10 cellular contexts compared by ENCODE assay signal in the genomic region with DNA sequence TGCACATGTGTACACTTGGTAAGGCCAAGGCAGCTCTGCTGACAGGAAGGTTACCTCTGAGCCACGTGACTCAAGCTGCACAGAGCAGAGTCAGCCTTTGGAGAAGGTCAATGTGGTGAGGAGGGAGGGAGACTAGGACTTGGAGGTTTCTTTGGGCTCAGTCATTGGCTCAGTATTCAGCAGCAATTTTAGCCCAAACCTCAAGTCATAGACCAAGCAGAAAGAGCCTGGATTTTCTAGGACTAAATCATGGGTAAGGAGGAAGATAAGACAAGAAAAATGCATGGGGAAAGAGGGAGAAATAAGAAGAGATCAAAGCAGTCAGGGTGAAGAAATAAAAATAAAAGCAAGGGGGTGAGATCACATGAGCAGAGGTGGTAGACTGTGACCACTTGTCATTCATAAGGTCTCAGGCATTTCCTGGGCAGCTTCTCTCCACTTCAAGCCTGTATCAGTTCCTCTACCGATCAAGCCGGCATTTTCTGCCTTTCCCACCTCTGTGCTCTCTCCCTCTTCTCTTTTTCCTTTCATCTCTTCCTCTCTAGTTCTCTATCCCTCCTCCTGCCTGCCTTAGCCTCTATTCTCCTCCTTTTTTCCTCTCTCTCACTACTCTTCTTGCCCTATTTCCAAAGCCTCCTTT. TPM values are rescaled to one million over a fixed set of nuclear protein-coding genes. Genes with fewer than 3 reads are reported as not detected.
A peak's percentile ranks its signal among the peaks of the same experiment; 100 is the strongest.
DNase-seq lines count a peak whose midpoint lies in the region; ATAC-seq lines count a peak whose summit lies in the region.
"Had no signal": no experiment of that assay in that cellular context is flagged by ENCODE, and none has a peak within 500 bp of the region (broad histone marks: within the 10 kb centered on the region; RNA-seq: fewer than 3 reads in every experiment).

No MANE protein-coding gene starts in this region.

- peaks cover 23 to 36% of the 10 kb centered on the region in 2 donors for H3K4me1 Mint-ChIP-seq in immature natural killer cell

- no peaks in the 10 kb centered on the region for H3K36me3 Mint-ChIP-seq in immature natural killer cell
- H3K36me3 Mint-ChIP-seq: naive thymus-derived CD8-positive, alpha-beta T cell had no signal

- H3K9me3 Mint-ChIP-seq in immature natural killer cell: no peaks in the 10 kb centered on the region
- H3K9me3 Mint-ChIP-seq: naive thymus-derived CD8-positive, alpha-beta T cell had no signal

- DNase-seq in immature natural killer cell (peak; percentile 69 to 76 (median 76)), hippocampal formation (lab: John Stamatoyannopoulos, UW) (no peak), NCI-H1092 (lab: John Stamatoyannopoulos, UW) (no peak), HUDEP-2 (lab: John Stamatoyannopoulos, UW; ENCODE audit: unreplicated experiment in 76 of 76) (no peak)
- DNase-seq in stimulated activated CD4-positive, alpha-beta T cell treated with anti-CD3 and anti-CD28 coated beads, Interleukin-4, amount 100 ng/mL, for 24 hours: no peak

- H3K4me3 Mint-ChIP-seq in immature natural killer cell: peak overlapping the region; percentile 48 to 78 (median 63)

- peak overlapping the region; percentile 20 to 99 (median 98) for H3K27ac Mint-ChIP-seq in immature natural killer cell

- ATAC-seq in GM18511 (IDR thresholded peaks at IDR 0.05; ENCODE audit: unreplicated experiment): peak; percentile 91
- peak; percentile 84 for ATAC-seq in GM21447 (IDR thresholded peaks at IDR 0.05; ENCODE audit: unreplicated experiment)
- ATAC-seq in HG03460 (IDR thresholded peaks at IDR 0.05; ENCODE audit: unreplicated experiment): peak; percentile 88
- ATAC-seq: HCT116 had no signal

- peaks cover 9 to 15% (median 11%) of the 10 kb centered on the region in 3 donors for H3K27me3 Mint-ChIP-seq in immature natural killer cell (ENCODE audit: low read depth in 3 of 3)
- H3K27me3 Mint-ChIP-seq: naive thymus-derived CD8-positive, alpha-beta T cell had no signal

RNA-seq across cellular contexts. Expression of gene DUSP10, which starts 51.7 kb away (rescaled TPM):
- polyA plus RNA-seq in immature natural killer cell: 10 to 100 TPM; 10.7 to 25.6 (median 14.7) TPM

Comparison
In these comparisons a context has a peak if more than half of its experiments do, and no peak if none do; other contexts are left out.
1. DNase-seq: peak in immature natural killer cell (3 of 3); none in hippocampal formation (0 of 2), NCI-H1092 (single experiment), HUDEP-2 (0 of 76) and stimulated activated CD4-positive, alpha-beta T cell treated with anti-CD3 and anti-CD28 coated beads, Interleukin-4, amount 100 ng/mL, for 24 hours (single experiment).
2. Peak in every context shown above with its lines, with median percentiles within 50 percentile points of each other: ATAC-seq.